22 cellular contexts compared by ENCODE assay signal in genomic region chr13:109454167-109454917, GRCh38.
DNase-seq lines count a peak whose midpoint lies in the region; ATAC-seq, FAIRE-seq and TF ChIP-seq lines count a peak whose summit lies in the region.
"Had no signal": no experiment of that assay in that cellular context is flagged by ENCODE, and none has a peak within 500 bp of the region (broad histone marks: within the 10 kb centered on the region; RNA-seq: fewer than 3 reads in every experiment).

No MANE protein-coding gene starts in this region.

- DNase-seq in EH (ENCODE audit: low read depth) (peak; percentile 74), amniotic stem cell (lab: John Stamatoyannopoulos, UW) (peak; percentile 41), skeletal muscle cell (ENCODE audit: low read depth) (peak; percentile 13), GM19239 (ENCODE audit: insufficient read length, low spot score) (no peak), ureter (ENCODE audit: low spot score) (no peak), RKO (ENCODE audit: low spot score) (no peak)
- DNase-seq: activated CD4-positive, alpha-beta T cell treated with anti-CD3 and anti-CD28 coated beads, Interleukin-2, amount 50 U/mL, for 48 hours; activated naive CD4-positive, alpha-beta T cell; anterior cingulate cortex; Calu3; cortex of kidney; midbrain; NCI-H1417 treated with DMSO at 0.1 percent for 48 hours; NCI-H524; SHP77; stimulated activated CD4-positive, alpha-beta T cell treated with anti-CD3 and anti-CD28 coated beads, Interleukin-15, amount 100 ng/mL, for 24 hours; T-helper 1 cell; testis had no signal

- H3K9me3 ChIP-seq in gastroesophageal sphincter, result no peaks in the 10 kb centered on the region
- H3K9me3 ChIP-seq: testis had no signal

- H3K4me3 ChIP-seq in gastroesophageal sphincter (no peak overlapping the region), skeletal muscle cell (ENCODE audit: low read depth, low read length) (no peak overlapping the region)
- H3K4me3 ChIP-seq: neural progenitor cell, testis had no signal

- no peak for TF ChIP-seq EP300 in gastroesophageal sphincter (IDR thresholded peaks at IDR 0.05)

- H3K4me1 ChIP-seq in gastroesophageal sphincter, result peaks cover 9 to 29% (median 9%) of the 10 kb centered on the region in 3 donors
- H3K4me1 ChIP-seq: neural progenitor cell, testis had no signal

- peak overlapping the region; percentile 80 to 90 (median 87) for H3K27ac ChIP-seq in gastroesophageal sphincter
- H3K27ac ChIP-seq: neural progenitor cell, testis had no signal

- TF ChIP-seq POLR2A in gastroesophageal sphincter (IDR thresholded peaks at IDR 0.05), result no peak

- no peaks in the 10 kb centered on the region for H3K36me3 ChIP-seq in gastroesophageal sphincter
- H3K36me3 ChIP-seq: neural progenitor cell had no signal

- H3K27me3 ChIP-seq in gastroesophageal sphincter, result no peaks in the 10 kb centered on the region
- H3K27me3 ChIP-seq: neural progenitor cell, testis had no signal

- ATAC-seq in gastroesophageal sphincter, result peak; percentile 41

- no peak for FAIRE-seq in GM19239 (lab: Jason Lieb, UNC)
- FAIRE-seq: frontal cortex, H1 had no signal

- WGBS in gastroesophageal sphincter (ENCODE audit: low coverage in 1 of 2), 2 donors, result 22 to 31% methylated on average over 3 to 4 of the region's 4 CpGs

- no peak for TF ChIP-seq CTCF in gastroesophageal sphincter (IDR thresholded peaks at IDR 0.05)

Comparison
In these comparisons a context has a peak if more than half of its experiments do, and no peak if none do; other contexts are left out.
1. DNase-seq: peak in EH (single experiment), amniotic stem cell (single experiment) and skeletal muscle cell (single experiment); none in GM19239 (single experiment), ureter (single experiment) and RKO (single experiment).